In the genomic region with DNA sequence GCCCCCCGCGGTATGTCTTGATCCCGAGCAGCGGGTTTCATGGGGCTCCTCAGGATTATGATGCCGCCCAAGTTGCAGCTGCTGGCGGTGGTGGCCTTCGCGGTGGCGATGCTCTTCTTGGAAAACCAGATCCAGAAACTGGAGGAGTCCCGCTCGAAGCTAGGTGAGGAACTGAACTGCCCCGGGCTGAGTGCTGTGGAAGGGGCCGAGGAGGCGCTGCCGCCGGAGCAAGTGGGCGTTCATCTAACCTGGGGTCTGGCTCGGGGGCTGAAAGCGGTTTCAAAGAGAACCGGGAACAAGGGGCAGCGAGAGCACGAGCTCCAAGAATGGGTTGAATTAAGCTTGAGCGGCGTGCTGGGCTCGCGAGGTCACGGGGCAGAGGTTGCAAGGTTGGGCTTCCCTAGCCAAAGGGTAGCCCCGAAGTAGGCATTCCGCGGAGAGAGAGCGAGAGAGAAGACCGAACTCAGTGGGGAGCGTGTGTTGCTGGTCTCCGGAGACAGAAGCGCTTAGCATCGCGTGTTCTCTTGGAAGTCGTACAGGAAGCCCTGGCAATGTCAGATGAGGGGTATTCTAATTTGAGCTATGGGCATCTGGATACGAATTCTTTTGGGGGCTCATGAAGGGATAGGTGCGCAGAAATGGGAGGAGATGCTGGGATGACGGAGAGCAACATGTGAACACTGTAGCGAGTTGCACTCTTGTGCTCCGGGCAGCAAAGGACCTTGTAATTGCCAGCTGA, we compare ENCODE assay signal across 8 cellular contexts. TPM values are rescaled to one million over a fixed set of nuclear protein-coding genes. Genes with fewer than 3 reads are reported as not detected.
DNase-seq lines count a peak whose midpoint lies in the region; ATAC-seq, FAIRE-seq and TF ChIP-seq lines count a peak whose summit lies in the region.

No MANE protein-coding gene starts in this region.

- TF ChIP-seq CTCF in CD8-positive, alpha-beta T cell (IDR thresholded peaks at IDR 0.05): no peak
- no peak for TF ChIP-seq CTCF in KMS-11 (conservative IDR thresholded peaks at IDR 0.05; ENCODE audit: low read depth, low read length)
- TF ChIP-seq CTCF in heart right ventricle (IDR thresholded peaks at IDR 0.05): no peak
- TF ChIP-seq CTCF in progenitor cell of endocrine pancreas (IDR thresholded peaks at IDR 0.05; ENCODE audit: unreplicated experiment): no peak

- no peaks in the 10 kb centered on the region for H3K9me3 Mint-ChIP-seq in CD8-positive, alpha-beta T cell
- H3K9me3 Mint-ChIP-seq in activated naive CD8-positive, alpha-beta T cell treated with anti-CD3 and anti-CD28 coated beads for 36 hours: no peaks in the 10 kb centered on the region
- H3K9me3 Mint-ChIP-seq in progenitor cell of endocrine pancreas (ENCODE audit: low read depth): no peaks in the 10 kb centered on the region

- H3K36me3 ChIP-seq in CD8-positive, alpha-beta T cell (ENCODE audit: insufficient read depth, low read length): no peaks in the 10 kb centered on the region
- no peaks in the 10 kb centered on the region; the same call in 1 of the 2 replicates for H3K36me3 ChIP-seq in KMS-11 (ENCODE audit: insufficient read depth)
- peaks cover 3% of the 10 kb centered on the region; the same call in 1 of the 2 replicates for H3K36me3 ChIP-seq in SJSA1
- peaks cover 0 to 5% (median 0%) of the 10 kb centered on the region in 9 donors for H3K36me3 ChIP-seq in heart right ventricle

- POLR2A ChIA-PET in CD8-positive, alpha-beta T cell (lab: Charles Lee): interaction anchor here (0.6 to 1.6 kb wide), 7 partner anchors 11 to 1768 kb away, joined by 3 to 12 read pairs (median 3); a partner anchor contains a TSS

- H3K79me2 ChIP-seq in KMS-11 (ENCODE audit: insufficient read depth, low read depth): peaks cover 61% of the 10 kb centered on the region

- H3K36me3 Mint-ChIP-seq in CD8-positive, alpha-beta T cell: peaks cover 15% of the 10 kb centered on the region
- H3K36me3 Mint-ChIP-seq in activated naive CD8-positive, alpha-beta T cell treated with anti-CD3 and anti-CD28 coated beads for 36 hours: peaks cover 22% of the 10 kb centered on the region
- H3K36me3 Mint-ChIP-seq in progenitor cell of endocrine pancreas (ENCODE audit: insufficient read depth): peaks cover 7% of the 10 kb centered on the region

- H3K27ac Mint-ChIP-seq in CD8-positive, alpha-beta T cell: no peak overlapping the region
- no peak overlapping the region for H3K27ac Mint-ChIP-seq in activated naive CD8-positive, alpha-beta T cell treated with anti-CD3 and anti-CD28 coated beads for 36 hours
- H3K27ac Mint-ChIP-seq in progenitor cell of endocrine pancreas: no peak overlapping the region

- H3K4me3 ChIP-seq in CD8-positive, alpha-beta T cell (ENCODE audit: low read depth, low read length): peak overlapping the region; percentile 78
- H3K4me3 ChIP-seq in KMS-11 (IDR thresholded peaks at IDR 0.05; ENCODE audit: insufficient read depth, low read depth, low read length): peak overlapping the region; percentile 37
- H3K4me3 ChIP-seq in SJSA1: peak overlapping the region; percentile 61
- peak overlapping the region; percentile 67 to 94 (median 91) for H3K4me3 ChIP-seq in heart right ventricle

- H3K4me1 ChIP-seq in CD8-positive, alpha-beta T cell (ENCODE audit: insufficient read depth, low read length): peaks cover 32% of the 10 kb centered on the region
- H3K4me1 ChIP-seq in KMS-11 (ENCODE audit: low read depth, poor library complexity, severe bottlenecking) (peaks cover 19% of the 10 kb centered on the region), SJSA1 (replicated peaks) (peaks cover 12% of the 10 kb centered on the region; the same call in 1 of the 2 replicates), heart right ventricle (peaks cover 0 to 41% (median 30%) of the 10 kb centered on the region in 9 donors)

- peak overlapping the region; percentile 65 for H3K9ac ChIP-seq in KMS-11

- H3K4me2 ChIP-seq in KMS-11: peak overlapping the region; percentile 82; the same call in 1 of the 2 replicates

- CTCF ChIA-PET in CD8-positive, alpha-beta T cell (lab: Charles Lee): interaction anchor here (1.0 to 1.9 kb wide), 7 partner anchors 50 to 211 kb away, joined by 3 to 6 read pairs (median 4); a partner anchor contains a TSS

- no peaks in the 10 kb centered on the region for H3K27me3 Mint-ChIP-seq in CD8-positive, alpha-beta T cell (ENCODE audit: low read depth)
- H3K27me3 Mint-ChIP-seq in activated naive CD8-positive, alpha-beta T cell treated with anti-CD3 and anti-CD28 coated beads for 36 hours: no peaks in the 10 kb centered on the region
- no peaks in the 10 kb centered on the region for H3K27me3 Mint-ChIP-seq in progenitor cell of endocrine pancreas

- H3K27me3 ChIP-seq in CD8-positive, alpha-beta T cell (ENCODE audit: insufficient read depth, low read length): no peaks in the 10 kb centered on the region
- H3K27me3 ChIP-seq in KMS-11 (ENCODE audit: insufficient read depth, low read depth): no peaks in the 10 kb centered on the region
- H3K27me3 ChIP-seq in SJSA1 (replicated peaks): no peaks in the 10 kb centered on the region
- H3K27me3 ChIP-seq in heart right ventricle: no peaks in the 10 kb centered on the region

- peak overlapping the region; percentile 81 for H2AFZ ChIP-seq in KMS-11 (ENCODE audit: low read depth)

- no peak overlapping the region for H3K4me3 Mint-ChIP-seq in CD8-positive, alpha-beta T cell
- H3K4me3 Mint-ChIP-seq in activated naive CD8-positive, alpha-beta T cell treated with anti-CD3 and anti-CD28 coated beads for 36 hours: no peak overlapping the region
- H3K4me3 Mint-ChIP-seq in progenitor cell of endocrine pancreas (ENCODE audit: low read depth): no peak overlapping the region

- H3K4me1 Mint-ChIP-seq in CD8-positive, alpha-beta T cell (ENCODE audit: low read depth): peaks cover 42% of the 10 kb centered on the region
- H3K4me1 Mint-ChIP-seq in activated naive CD8-positive, alpha-beta T cell treated with anti-CD3 and anti-CD28 coated beads for 36 hours: peaks cover 31% of the 10 kb centered on the region
- H3K4me1 Mint-ChIP-seq in progenitor cell of endocrine pancreas (ENCODE audit: low read depth): peaks cover 18% of the 10 kb centered on the region

- H3K27ac ChIP-seq in CD8-positive, alpha-beta T cell (ENCODE audit: low read depth, low read length): peak overlapping the region; percentile 70
- peak overlapping the region; percentile 50; the same call in 1 of the 2 replicates for H3K27ac ChIP-seq in KMS-11
- H3K27ac ChIP-seq in SJSA1: peak overlapping the region; percentile 26; the same call in 1 of the 2 replicates
- peak overlapping the region; percentile 36 to 97 (median 86) for H3K27ac ChIP-seq in heart right ventricle

- ATAC-seq in CD8-positive, alpha-beta T cell: no peak
- ATAC-seq in GM21447 (IDR thresholded peaks at IDR 0.05; ENCODE audit: unreplicated experiment) (peak; percentile 25), heart right ventricle (peak; percentile 15 to 58 (median 44))

- 0 to 1% methylated on average over 43 of the region's 43 CpGs for WGBS in heart right ventricle, 2 donors

- H3K9me3 ChIP-seq in CD8-positive, alpha-beta T cell (ENCODE audit: low read length): no peaks in the 10 kb centered on the region
- H3K9me3 ChIP-seq in SJSA1 (replicated peaks) (no peaks in the 10 kb centered on the region), heart right ventricle (no peaks in the 10 kb centered on the region)

- intact Hi-C loops in CD8-positive, alpha-beta T cell (cut with DNase I, micrococcal nuclease): loop anchor here (1.0 to 10.0 kb wide), 15 partner anchors 47 to 1976 kb away; a partner anchor contains a TSS
- intact Hi-C loops in heart right ventricle (cut with DNase I): loop anchor here in 4 of 10 donors (5.0 to 10.0 kb wide), 4 partner anchors 52 to 520 kb away; a partner anchor contains a TSS

- H4K20me1 ChIP-seq in KMS-11 (ENCODE audit: insufficient read depth): peaks cover 9% of the 10 kb centered on the region; the same call in 1 of the 2 replicates

- DNase-seq in CD8-positive, alpha-beta T cell: peak; percentile 13 to 67 (median 37)
- peak; percentile 45 to 72 for DNase-seq in SJSA1 (ENCODE audit: low read depth in 1 of 2, low spot score in 2 of 2)
- DNase-seq in activated naive CD8-positive, alpha-beta T cell treated with anti-CD3 and anti-CD28 coated beads for 36 hours: peak; percentile 49
- DNase-seq in heart right ventricle: peak; percentile 34 to 53
- DNase-seq in progenitor cell of endocrine pancreas (ENCODE audit: low spot score, unreplicated experiment): peak; percentile 31
- DNase-seq in urothelium cell line (ENCODE audit: low spot score): peak; percentile 34

- FAIRE-seq in urothelium cell line (lab: Jason Lieb, UNC): no peak

RNA-seq across cellular contexts. Expression of a gene that starts 0.7 kb away (rescaled TPM):
- total RNA-seq in CD8-positive, alpha-beta T cell: 1 to 10 TPM; 6.0 to 6.6 TPM
- total RNA-seq in SJSA1 (2014; rRNA removed; shearing (Covaris generic)): 18.3 and 18.7 TPM in 2 replicates
- 10 to 100 TPM; 22.9 to 23.8 TPM for total RNA-seq in activated naive CD8-positive, alpha-beta T cell treated with anti-CD3 and anti-CD28 coated beads for 36 hours
- total RNA-seq in heart right ventricle (10 to 100 TPM in 9 of 10 donors, 1 to 10 TPM in 1; 8.9 to 21.4 (median 14.5) TPM), progenitor cell of endocrine pancreas (41.4 and 44.2 TPM in 2 replicates)
- 1 to 10 TPM; 2.4 to 4.8 TPM for polyA plus RNA-seq in heart right ventricle

RNA-seq across cellular contexts. Expression of a gene that starts 1.2 kb away (rescaled TPM):
- total RNA-seq in CD8-positive, alpha-beta T cell: 10 to 100 TPM; 74.5 to 78.6 TPM
- total RNA-seq in SJSA1 (2014; rRNA removed; shearing (Covaris generic)): 309 and 313 TPM in 2 replicates
- 100 to 1,000 TPM; 139 to 142 TPM for total RNA-seq in activated naive CD8-positive, alpha-beta T cell treated with anti-CD3 and anti-CD28 coated beads for 36 hours
- 100 to 1,000 TPM in 1 of 10 donors, 10 to 100 TPM in 9; 58.0 to 104 (median 73.4) TPM for total RNA-seq in heart right ventricle
- polyA plus RNA-seq in heart right ventricle: 100 to 1,000 TPM in 1 of 2 donors, 10 to 100 TPM in 1; 48.2 to 100 TPM
- total RNA-seq in progenitor cell of endocrine pancreas: 114 and 120 TPM in 2 replicates

Comparison
In these comparisons a context has a peak if more than half of its experiments do, and no peak if none do; other contexts are left out.
1. H3K27ac ChIP-seq: peak in every context shown above with its lines; median percentile 86 in heart right ventricle; 70 in CD8-positive, alpha-beta T cell; 50 in KMS-11; 26 in SJSA1.
2. H3K4me3 ChIP-seq: peak in every context shown above with its lines; median percentile 91 in heart right ventricle; 78 in CD8-positive, alpha-beta T cell; 61 in SJSA1; 37 in KMS-11.